In the genomic region with DNA sequence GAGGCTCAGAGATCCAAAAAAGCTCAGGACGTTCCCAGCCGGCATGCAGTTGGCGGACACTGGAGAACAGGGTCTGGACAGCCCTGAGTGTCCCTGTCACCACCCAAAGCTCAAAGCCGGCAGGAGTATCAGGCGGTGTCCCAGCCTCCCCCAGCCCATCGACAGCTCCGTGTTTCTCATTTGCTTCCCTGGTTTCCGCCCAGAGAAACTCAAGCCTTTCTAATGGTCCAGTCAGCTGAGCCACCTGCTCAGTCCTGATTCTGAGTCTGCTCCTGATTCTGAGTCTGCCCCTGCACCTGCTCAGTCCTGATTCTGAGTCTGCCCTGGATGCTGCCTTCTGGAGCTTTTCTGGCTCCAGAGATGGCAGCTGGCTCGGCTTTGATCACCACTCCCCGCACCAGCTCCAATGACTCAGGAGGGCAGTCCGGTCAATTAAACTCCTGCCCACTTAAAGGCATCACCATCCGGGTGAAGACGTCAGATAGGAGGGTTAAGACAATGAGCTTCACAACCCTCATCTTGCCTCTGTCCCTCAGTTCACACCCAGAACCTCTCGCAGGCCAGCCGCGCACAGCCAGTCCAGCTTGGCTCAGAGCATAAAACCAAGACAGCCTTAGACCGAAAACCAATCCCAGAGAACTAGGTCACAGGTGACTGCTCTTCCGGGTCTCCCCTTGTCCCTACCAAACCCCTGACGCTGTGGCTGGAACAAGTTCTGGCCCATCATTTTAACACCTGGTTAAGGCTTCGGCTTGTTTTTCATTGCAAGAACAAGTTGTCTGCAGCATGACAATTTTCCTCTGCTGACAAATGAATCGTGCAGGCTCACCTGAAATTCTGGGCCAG, we compare ENCODE assay signal across 15 cellular contexts. TPM values are rescaled to one million over a fixed set of nuclear protein-coding genes. Genes with fewer than 3 reads are reported as not detected.
DNase-seq lines count a peak whose midpoint lies in the region; ATAC-seq, FAIRE-seq and TF ChIP-seq lines count a peak whose summit lies in the region.
"Had no signal": no experiment of that assay in that cellular context is flagged by ENCODE, and none has a peak within 500 bp of the region (broad histone marks: within the 10 kb centered on the region; RNA-seq: fewer than 3 reads in every experiment).

No MANE protein-coding gene starts in this region.

- POLR2A ChIA-PET in activated CD4-positive, alpha-beta memory T cell treated with anti-CD3 and anti-CD28 coated beads for 36 hours (lab: Charles Lee), result no interaction called here

- no peak overlapping the region for H3K27ac Mint-ChIP-seq in activated CD4-positive, alpha-beta memory T cell treated with anti-CD3 and anti-CD28 coated beads for 36 hours

- ATAC-seq in left lobe of liver (peak; percentile 60), HG02981 (IDR thresholded peaks at IDR 0.05; ENCODE audit: unreplicated experiment) (no peak)
- ATAC-seq: GM12878 had no signal

- H3K36me3 ChIP-seq in testis (ENCODE audit: low read depth, missing control alignments), result no peaks in the 10 kb centered on the region
- H3K36me3 ChIP-seq: BLaER1 treated with 17β-estradiol and CSF1 and Interleukin-3, amounts not matched to agents 10 nM and 100 nM had no signal

- H3K4me1 ChIP-seq in testis, result peaks cover 15% of the 10 kb centered on the region

- H3K27me3 ChIP-seq in testis, result no peaks in the 10 kb centered on the region

- H3K4me3 ChIP-seq in epithelial cell of esophagus (ENCODE audit: low read length) (no peak overlapping the region), testis (no peak overlapping the region)
- H3K4me3 ChIP-seq: BLaER1 treated with 17β-estradiol and CSF1 and Interleukin-3, amounts not matched to agents 10 nM and 100 nM; GM12878 had no signal

- no peak for FAIRE-seq in RCC 7860 (lab: Jason Lieb, UNC)
- FAIRE-seq: GM12878 had no signal

- WGBS in testis, 2 donors, result 68 to 83% methylated on average over 17 to 21 of the region's 21 CpGs

- H3K9me3 Mint-ChIP-seq in activated CD4-positive, alpha-beta memory T cell treated with anti-CD3 and anti-CD28 coated beads for 36 hours, result no peaks in the 10 kb centered on the region

- no peak overlapping the region for H3K4me3 Mint-ChIP-seq in activated CD4-positive, alpha-beta memory T cell treated with anti-CD3 and anti-CD28 coated beads for 36 hours

- H3K27ac ChIP-seq in testis, result peak overlapping the region in 1 of 2 donors; percentile 6
- H3K27ac ChIP-seq: BLaER1 treated with 17β-estradiol and CSF1 and Interleukin-3, amounts not matched to agents 10 nM and 100 nM had no signal

- H3K9me3 ChIP-seq in testis, result no peaks in the 10 kb centered on the region
- H3K9me3 ChIP-seq: BLaER1 treated with 17β-estradiol and CSF1 and Interleukin-3, amounts not matched to agents 10 nM and 100 nM had no signal

- TF ChIP-seq POLR2A in testis (IDR thresholded peaks at IDR 0.05), result no peak

- no peaks in the 10 kb centered on the region for H3K36me3 Mint-ChIP-seq in activated CD4-positive, alpha-beta memory T cell treated with anti-CD3 and anti-CD28 coated beads for 36 hours

- peaks cover 15% of the 10 kb centered on the region for H3K27me3 Mint-ChIP-seq in activated CD4-positive, alpha-beta memory T cell treated with anti-CD3 and anti-CD28 coated beads for 36 hours

- intact Hi-C loops in testis (cut with DNase I; ENCODE audit: low total_unique reads), result no loop called here
- intact Hi-C loops in activated CD4-positive, alpha-beta memory T cell treated with anti-CD3 and anti-CD28 coated beads for 36 hours (cut with micrococcal nuclease), result no loop called here

- no peaks in the 10 kb centered on the region for H3K4me1 Mint-ChIP-seq in activated CD4-positive, alpha-beta memory T cell treated with anti-CD3 and anti-CD28 coated beads for 36 hours (ENCODE audit: low read depth)

- DNase-seq in M059J (ENCODE audit: low read depth), result peak; percentile 37
- DNase-seq in epithelial cell of esophagus (ENCODE audit: low read depth), result peak; percentile 62
- peak; percentile 44 for DNase-seq in left lobe of liver (ENCODE audit: low spot score)
- DNase-seq in testis, result peak; percentile 37
- DNase-seq in RCC 7860 (ENCODE audit: low spot score), result no peak
- DNase-seq in activated CD4-positive, alpha-beta memory T cell treated with anti-CD3 and anti-CD28 coated beads for 36 hours, result no peak
- DNase-seq: activated CD4-positive, alpha-beta T cell treated with anti-CD3 and anti-CD28 coated beads for 48 hours; activated T-cell treated with anti-CD3 and anti-CD28 coated beads, Interleukin-2, amount 50 U/mL, for 48 hours; mesenchymal stem cell; NCI-H1930; NCI-H82; occipital lobe had no signal

- TF ChIP-seq CTCF in epithelial cell of esophagus (IDR thresholded peaks at IDR 0.05; ENCODE audit: insufficient read depth, low read depth, low read length, missing control alignments) (no peak), testis (IDR thresholded peaks at IDR 0.05) (no peak)

- CTCF ChIA-PET in activated CD4-positive, alpha-beta memory T cell treated with anti-CD3 and anti-CD28 coated beads for 36 hours (lab: Charles Lee), result interaction anchor here (2.0 kb wide), 1 partner anchor 19 kb away, joined by 5 read pairs; no protein-coding TSS in a partner anchor

RNA-seq across cellular contexts. Expression of a gene that starts 6.8 kb away (rescaled TPM):
- total RNA-seq in M059J (2014; rRNA removed; shearing (Covaris generic)), result not detected in 2 replicates
- total RNA-seq in left lobe of liver (180 TPM), testis (100 to 1,000 TPM in 1 of 2 donors, 10 to 100 TPM in 1; 95.4 to 156 TPM)
- polyA plus RNA-seq in testis (ENCODE audit: insufficient read depth, low read depth, low replicate concordance), result 43.9 TPM
- under 1 TPM; 0.24 to 0.58 TPM for total RNA-seq in activated CD4-positive, alpha-beta memory T cell treated with anti-CD3 and anti-CD28 coated beads for 36 hours

Comparison
In these comparisons a context has a peak if more than half of its experiments do, and no peak if none do; other contexts are left out.
1. DNase-seq: peak in M059J (single experiment), epithelial cell of esophagus (single experiment), left lobe of liver (single experiment) and testis (single experiment); none in RCC 7860 (single experiment) and activated CD4-positive, alpha-beta memory T cell treated with anti-CD3 and anti-CD28 coated beads for 36 hours (single experiment).
2. RNA of a gene that starts 6.8 kb away (total RNA-seq): 180 TPM in left lobe of liver (single experiment) and 95.4 to 156 TPM in testis; 0.24 to 0.58 TPM in activated CD4-positive, alpha-beta memory T cell treated with anti-CD3 and anti-CD28 coated beads for 36 hours and not detected in M059J; every median in the first group is over 10 times any median in the second.